ENCODE assay signal across 1 cellular context in the genomic region with DNA sequence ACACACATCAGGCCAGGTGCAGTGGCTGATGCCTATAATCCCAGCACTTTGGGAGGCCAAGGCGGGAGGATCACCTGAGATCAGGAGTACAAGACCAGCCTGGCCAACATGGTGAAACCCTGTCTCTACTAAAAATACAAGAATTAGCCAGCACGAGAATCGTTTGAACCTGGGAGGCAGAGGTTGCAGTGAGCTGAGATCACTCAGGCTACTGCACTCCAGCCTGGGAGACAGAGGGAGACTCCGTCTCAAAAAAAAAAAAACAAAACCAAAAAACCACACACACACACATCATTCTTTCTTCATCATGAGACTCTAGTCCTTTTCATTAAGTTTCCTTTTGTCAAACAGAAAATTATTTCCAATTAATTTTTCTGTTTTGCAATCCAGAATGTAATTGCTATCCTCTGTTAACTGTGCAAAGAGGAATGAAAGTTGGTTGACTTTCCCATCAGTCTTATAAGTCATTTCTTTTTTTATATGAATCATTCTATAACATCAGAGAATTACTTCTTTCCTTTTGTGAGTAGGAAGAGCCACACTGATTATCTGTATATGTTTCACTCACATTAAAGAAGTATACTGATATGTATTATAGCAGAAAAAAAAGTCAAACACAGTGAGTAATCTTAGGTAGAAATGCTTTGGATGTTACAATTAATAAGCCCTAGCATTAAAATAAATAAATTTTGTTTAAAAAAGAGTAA.
TF ChIP-seq lines count a peak whose summit lies in the region.

No MANE protein-coding gene starts in this region.

TF ChIP-seq in IMR-90, 13 proteins besides CTCF, POLR2A, EP300 and RAD21:
- TF ChIP-seq RFX5 (IDR thresholded peaks at IDR 0.05; ENCODE audit: low read depth, low read length) (no peak), BHLHE40 (IDR thresholded peaks at IDR 0.05; ENCODE audit: low read depth, low read length) (no peak), FOS (IDR thresholded peaks at IDR 0.05; ENCODE audit: low read depth, low read length) (no peak), MXI1 (IDR thresholded peaks at IDR 0.05; ENCODE audit: borderline replicate concordance, low read depth, low read length) (no peak), NFE2L2 (IDR thresholded peaks at IDR 0.05; ENCODE audit: low read depth, low read length) (no peak), SMC3 (IDR thresholded peaks at IDR 0.05; ENCODE audit: low read depth, low read length) (no peak), CEBPB (IDR thresholded peaks at IDR 0.05; ENCODE audit: low read depth, low read length) (no peak), CHD1 (IDR thresholded peaks at IDR 0.05; ENCODE audit: low read depth, low read length) (no peak), MAZ (IDR thresholded peaks at IDR 0.05; ENCODE audit: borderline replicate concordance, low read depth, low read length) (no peak), MAFK (IDR thresholded peaks at IDR 0.05; ENCODE audit: low read depth, low read length) (no peak), RCOR1 (IDR thresholded peaks at IDR 0.05; ENCODE audit: insufficient replicate concordance, low read length) (no peak)
- TF ChIP-seq, protein P1, sequence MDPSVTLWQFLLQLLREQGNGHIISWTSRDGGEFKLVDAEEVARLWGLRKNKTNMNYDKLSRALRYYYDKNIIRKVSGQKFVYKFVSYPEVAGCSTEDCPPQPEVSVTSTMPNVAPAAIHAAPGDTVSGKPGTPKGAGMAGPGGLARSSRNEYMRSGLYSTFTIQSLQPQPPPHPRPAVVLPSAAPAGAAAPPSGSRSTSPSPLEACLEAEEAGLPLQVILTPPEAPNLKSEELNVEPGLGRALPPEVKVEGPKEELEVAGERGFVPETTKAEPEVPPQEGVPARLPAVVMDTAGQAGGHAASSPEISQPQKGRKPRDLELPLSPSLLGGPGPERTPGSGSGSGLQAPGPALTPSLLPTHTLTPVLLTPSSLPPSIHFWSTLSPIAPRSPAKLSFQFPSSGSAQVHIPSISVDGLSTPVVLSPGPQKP (IDR thresholded peaks at IDR 0.05; ENCODE audit: borderline replicate concordance, low read depth, low read length) = no peak
- TF ChIP-seq, protein P2, sequence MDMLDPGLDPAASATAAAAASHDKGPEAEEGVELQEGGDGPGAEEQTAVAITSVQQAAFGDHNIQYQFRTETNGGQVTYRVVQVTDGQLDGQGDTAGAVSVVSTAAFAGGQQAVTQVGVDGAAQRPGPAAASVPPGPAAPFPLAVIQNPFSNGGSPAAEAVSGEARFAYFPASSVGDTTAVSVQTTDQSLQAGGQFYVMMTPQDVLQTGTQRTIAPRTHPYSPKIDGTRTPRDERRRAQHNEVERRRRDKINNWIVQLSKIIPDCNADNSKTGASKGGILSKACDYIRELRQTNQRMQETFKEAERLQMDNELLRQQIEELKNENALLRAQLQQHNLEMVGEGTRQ (IDR thresholded peaks at IDR 0.05; ENCODE audit: low read depth, low read length) = no peak
